18 cellular contexts compared by ENCODE assay signal in the genomic region with DNA sequence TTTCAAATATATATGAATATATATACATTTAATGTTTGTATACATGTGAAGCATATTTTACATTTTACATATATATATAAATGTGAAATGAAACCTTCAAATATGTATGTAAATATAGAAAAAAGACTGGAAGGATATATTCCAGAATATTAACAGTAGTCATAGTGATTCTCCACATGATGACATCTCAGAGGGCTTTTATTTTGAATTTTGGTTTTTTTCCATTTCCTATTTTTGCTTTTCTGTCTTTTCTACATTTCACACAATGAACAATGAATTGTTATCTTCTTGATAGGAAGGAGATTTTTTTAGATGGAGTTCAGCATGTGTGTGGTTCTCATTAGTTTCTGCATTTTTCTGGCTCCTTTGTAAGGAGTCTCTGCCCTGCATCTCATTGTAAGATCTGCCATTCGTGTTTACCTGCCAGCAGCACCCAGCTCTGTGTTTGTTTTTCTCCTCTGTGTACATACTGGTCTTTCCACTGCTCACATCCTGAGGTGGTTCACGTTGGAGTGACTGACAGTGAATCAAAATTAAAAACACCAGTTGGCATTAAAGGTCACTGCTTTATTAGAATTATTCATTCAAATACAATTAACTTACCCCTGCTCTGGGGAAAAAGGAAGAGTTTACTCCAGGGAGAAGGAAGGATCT.
DNase-seq lines count a peak whose midpoint lies in the region; ATAC-seq and TF ChIP-seq lines count a peak whose summit lies in the region.
"Had no signal": no experiment of that assay in that cellular context is flagged by ENCODE, and none has a peak within 500 bp of the region (broad histone marks: within the 10 kb centered on the region; RNA-seq: fewer than 3 reads in every experiment).

No MANE protein-coding gene starts in this region.

- H3K27ac Mint-ChIP-seq in WTC11 = no peak overlapping the region
- no peak overlapping the region for H3K27ac Mint-ChIP-seq in CD8-positive, alpha-beta T cell
- H3K27ac Mint-ChIP-seq: activated naive CD8-positive, alpha-beta T cell treated with anti-CD3 and anti-CD28 coated beads for 36 hours had no signal

- H3K27me3 Mint-ChIP-seq in WTC11 (ENCODE audit: low read depth) = no peaks in the 10 kb centered on the region
- H3K27me3 Mint-ChIP-seq in CD8-positive, alpha-beta T cell (ENCODE audit: low read depth) = peaks cover 2% of the 10 kb centered on the region

- H3K23ac ChIP-seq in mesenchymal stem cell (ENCODE audit: low read length in 2 of 2) = no peak overlapping the region

- no peak overlapping the region for H2BK5ac ChIP-seq in mesenchymal stem cell (ENCODE audit: low read depth, low read length, poor library complexity, severe bottlenecking)

- no peak overlapping the region for H3K18ac ChIP-seq in mesenchymal stem cell (ENCODE audit: low read depth in 1 of 2, low read length in 2 of 2)

- peak; percentile 24; the same call in 1 of the 2 replicates for ATAC-seq in WTC11
- ATAC-seq in left lung = peak; percentile 72
- ATAC-seq in CD8-positive, alpha-beta T cell = no peak
- ATAC-seq: Panc1 had no signal

- TF ChIP-seq CTCF in WTC11 (IDR thresholded peaks at IDR 0.05) = no peak
- TF ChIP-seq CTCF in left lung (IDR thresholded peaks at IDR 0.05) = no peak
- no peak for TF ChIP-seq CTCF in CD8-positive, alpha-beta T cell (IDR thresholded peaks at IDR 0.05)

- H3K4me3 ChIP-seq in left lung = no peak overlapping the region
- H3K4me3 ChIP-seq in CD8-positive, alpha-beta T cell (ENCODE audit: low read depth, low read length) = no peak overlapping the region
- no peak overlapping the region for H3K4me3 ChIP-seq in mesenchymal stem cell (ENCODE audit: insufficient read depth in 1 of 2, low read depth in 1 of 2, low read length in 2 of 2)
- H3K4me3 ChIP-seq: cardiac muscle cell, suprapubic skin had no signal

- 67% methylated on average over 1 of the region's 2 CpGs for WGBS in mesenchymal stem cell

- no peak overlapping the region for H4K91ac ChIP-seq in mesenchymal stem cell (ENCODE audit: low read length)

- no peak overlapping the region for H2BK120ac ChIP-seq in mesenchymal stem cell (ENCODE audit: low read depth, low read length)

- no peaks in the 10 kb centered on the region for H3K9me3 Mint-ChIP-seq in WTC11
- H3K9me3 Mint-ChIP-seq in CD8-positive, alpha-beta T cell = no peaks in the 10 kb centered on the region
- H3K9me3 Mint-ChIP-seq: activated naive CD8-positive, alpha-beta T cell treated with anti-CD3 and anti-CD28 coated beads for 36 hours had no signal

- no peaks in the 10 kb centered on the region for H3K79me1 ChIP-seq in mesenchymal stem cell (replicated peaks; ENCODE audit: low read length, poor library complexity, severe bottlenecking)

- POLR2A ChIA-PET in WTC11 (lab: Charles Lee) = no interaction called here
- POLR2A ChIA-PET in CD8-positive, alpha-beta T cell (lab: Charles Lee) = no interaction called here

- H2AFZ ChIP-seq in mesenchymal stem cell (ENCODE audit: low read depth, low read length) = no peak overlapping the region

- H3K36me3 ChIP-seq in left lung = no peaks in the 10 kb centered on the region
- H3K36me3 ChIP-seq in CD8-positive, alpha-beta T cell (ENCODE audit: insufficient read depth, low read length) = no peaks in the 10 kb centered on the region
- H3K36me3 ChIP-seq in mesenchymal stem cell (ENCODE audit: control insufficient read depth in 1 of 2, insufficient read depth in 2 of 2, low read depth in 1 of 2, low read length in 2 of 2) = no peaks in the 10 kb centered on the region
- H3K36me3 ChIP-seq: cardiac muscle cell, suprapubic skin had no signal

- no peak overlapping the region for H3K9ac ChIP-seq in mesenchymal stem cell (ENCODE audit: low read length)

- peak; percentile 42 for DNase-seq in DMS53 treated with DMSO at 0.1 percent for 48 hours (lab: John Stamatoyannopoulos, UW; ENCODE audit: unreplicated experiment)
- DNase-seq in NCI-H2029 treated with DMSO at 0.1 percent for 48 hours (lab: John Stamatoyannopoulos, UW) = peak; percentile 35
- DNase-seq in WTC11 (ENCODE audit: low spot score) = no peak
- no peak for DNase-seq in left lung
- no peak for DNase-seq in CD8-positive, alpha-beta T cell
- DNase-seq in activated CD4-positive, alpha-beta T cell treated with anti-CD3 and anti-CD28 coated beads, Interleukin-2, amount 50 U/mL, for 48 hours = no peak
- DNase-seq in NCI-H1436 (lab: John Stamatoyannopoulos, UW) = no peak
- no peak for DNase-seq in mesenchymal stem cell
- DNase-seq: activated CD8-positive, alpha-beta memory T cell treated with anti-CD3 and anti-CD28 coated beads, Interleukin-2, amount 50 U/mL, for 48 hours; activated naive CD8-positive, alpha-beta T cell treated with anti-CD3 and anti-CD28 coated beads for 36 hours; DND-41; HCEC 1CT; head of caudate nucleus; Karpas-422; kidney glomerular epithelial cell had no signal

- no peak overlapping the region for H2BK15ac ChIP-seq in mesenchymal stem cell (ENCODE audit: low read depth, poor library complexity, severe bottlenecking)

- no peak overlapping the region for H3K4me2 ChIP-seq in mesenchymal stem cell (ENCODE audit: low read length, poor library complexity, severe bottlenecking)

- intact Hi-C loops in left lung (cut with DNase I) = no loop called here
- intact Hi-C loops in CD8-positive, alpha-beta T cell (cut with DNase I, micrococcal nuclease) = no loop called here

- H2AK5ac ChIP-seq in mesenchymal stem cell (ENCODE audit: low read length, severe bottlenecking) = no peak overlapping the region

- H3K27ac ChIP-seq in left lung (no peak overlapping the region), mesenchymal stem cell (ENCODE audit: low read length, poor library complexity, severe bottlenecking) (no peak overlapping the region)
- no peak overlapping the region for H3K27ac ChIP-seq in CD8-positive, alpha-beta T cell (ENCODE audit: low read depth, low read length)
- H3K27ac ChIP-seq: cardiac muscle cell, suprapubic skin had no signal

- peaks cover 9% of the 10 kb centered on the region for H3K4me1 Mint-ChIP-seq in WTC11
- H3K4me1 Mint-ChIP-seq in CD8-positive, alpha-beta T cell (ENCODE audit: low read depth) = peaks cover 4% of the 10 kb centered on the region

- no peaks in the 10 kb centered on the region for H3K36me3 Mint-ChIP-seq in WTC11
- H3K36me3 Mint-ChIP-seq in CD8-positive, alpha-beta T cell = no peaks in the 10 kb centered on the region
- H3K36me3 Mint-ChIP-seq: activated naive CD8-positive, alpha-beta T cell treated with anti-CD3 and anti-CD28 coated beads for 36 hours had no signal

- H3K4me1 ChIP-seq in left lung = no peaks in the 10 kb centered on the region
- no peaks in the 10 kb centered on the region for H3K4me1 ChIP-seq in CD8-positive, alpha-beta T cell (ENCODE audit: insufficient read depth, low read length)
- no peaks in the 10 kb centered on the region for H3K4me1 ChIP-seq in mesenchymal stem cell (ENCODE audit: control insufficient read depth, insufficient read depth, low read depth, low read length)
- H3K4me1 ChIP-seq: suprapubic skin had no signal

- H3K27me3 ChIP-seq in left lung (no peaks in the 10 kb centered on the region), mesenchymal stem cell (ENCODE audit: control insufficient read depth in 1 of 2, insufficient read depth in 1 of 2, low read length in 2 of 2) (no peaks in the 10 kb centered on the region)
- no peaks in the 10 kb centered on the region for H3K27me3 ChIP-seq in CD8-positive, alpha-beta T cell (ENCODE audit: insufficient read depth, low read length)
- H3K27me3 ChIP-seq: cardiac muscle cell, suprapubic skin had no signal

- no peak overlapping the region for H2BK12ac ChIP-seq in mesenchymal stem cell (ENCODE audit: low read length in 2 of 2)

- no peak overlapping the region for H3K4ac ChIP-seq in mesenchymal stem cell (ENCODE audit: low read depth in 1 of 2, low read length in 2 of 2)

- H4K8ac ChIP-seq in mesenchymal stem cell (ENCODE audit: low read length) = no peak overlapping the region

- H3K9me3 ChIP-seq in left lung (no peaks in the 10 kb centered on the region), mesenchymal stem cell (ENCODE audit: control insufficient read depth, low read length) (no peaks in the 10 kb centered on the region)
- H3K9me3 ChIP-seq in CD8-positive, alpha-beta T cell (ENCODE audit: low read length) = no peaks in the 10 kb centered on the region
- H3K9me3 ChIP-seq: suprapubic skin had no signal

- no peak overlapping the region for H3K4me3 Mint-ChIP-seq in WTC11
- no peak overlapping the region for H3K4me3 Mint-ChIP-seq in CD8-positive, alpha-beta T cell
- H3K4me3 Mint-ChIP-seq: activated naive CD8-positive, alpha-beta T cell treated with anti-CD3 and anti-CD28 coated beads for 36 hours had no signal

- CTCF ChIA-PET in WTC11 (lab: Charles Lee) = no interaction called here
- CTCF ChIA-PET in CD8-positive, alpha-beta T cell (lab: Charles Lee) = no interaction called here

- no peak overlapping the region for H3K14ac ChIP-seq in mesenchymal stem cell (ENCODE audit: low read length in 2 of 2)

TF ChIP-seq in WTC11, 78 proteins besides CTCF, POLR2A, EP300 and RAD21 (continues in another document):
- TF ChIP-seq, protein P1, sequence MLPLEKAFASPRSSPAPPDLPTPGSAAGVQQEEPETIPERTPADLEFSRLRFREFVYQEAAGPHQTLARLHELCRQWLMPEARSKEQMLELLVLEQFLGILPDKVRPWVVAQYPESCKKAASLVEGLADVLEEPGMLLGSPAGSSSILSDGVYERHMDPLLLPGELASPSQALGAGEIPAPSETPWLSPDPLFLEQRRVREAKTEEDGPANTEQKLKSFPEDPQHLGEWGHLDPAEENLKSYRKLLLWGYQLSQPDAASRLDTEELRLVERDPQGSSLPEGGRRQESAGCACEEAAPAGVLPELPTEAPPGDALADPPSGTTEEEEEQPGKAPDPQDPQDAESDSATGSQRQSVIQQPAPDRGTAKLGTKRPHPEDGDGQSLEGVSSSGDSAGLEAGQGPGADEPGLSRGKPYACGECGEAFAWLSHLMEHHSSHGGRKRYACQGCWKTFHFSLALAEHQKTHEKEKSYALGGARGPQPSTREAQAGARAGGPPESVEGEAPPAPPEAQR (CRISPR knock-in tag; IDR thresholded peaks at IDR 0.05) = no peak
- TF ChIP-seq JAZF1 (CRISPR knock-in tag; IDR thresholded peaks at IDR 0.05) = no peak
- TF ChIP-seq IRF1 (CRISPR knock-in tag; IDR thresholded peaks at IDR 0.05) = no peak

Comparison
In these comparisons a context has a peak if more than half of its experiments do, and no peak if none do; other contexts are left out.
1. DNase-seq: peak in DMS53 treated with DMSO at 0.1 percent for 48 hours (single experiment) and NCI-H2029 treated with DMSO at 0.1 percent for 48 hours (single experiment); none in WTC11 (single experiment), left lung (0 of 2), CD8-positive, alpha-beta T cell (0 of 7), activated CD4-positive, alpha-beta T cell treated with anti-CD3 and anti-CD28 coated beads, Interleukin-2, amount 50 U/mL, for 48 hours (0 of 2), NCI-H1436 (single experiment) and mesenchymal stem cell (single experiment).